In the genomic region with DNA sequence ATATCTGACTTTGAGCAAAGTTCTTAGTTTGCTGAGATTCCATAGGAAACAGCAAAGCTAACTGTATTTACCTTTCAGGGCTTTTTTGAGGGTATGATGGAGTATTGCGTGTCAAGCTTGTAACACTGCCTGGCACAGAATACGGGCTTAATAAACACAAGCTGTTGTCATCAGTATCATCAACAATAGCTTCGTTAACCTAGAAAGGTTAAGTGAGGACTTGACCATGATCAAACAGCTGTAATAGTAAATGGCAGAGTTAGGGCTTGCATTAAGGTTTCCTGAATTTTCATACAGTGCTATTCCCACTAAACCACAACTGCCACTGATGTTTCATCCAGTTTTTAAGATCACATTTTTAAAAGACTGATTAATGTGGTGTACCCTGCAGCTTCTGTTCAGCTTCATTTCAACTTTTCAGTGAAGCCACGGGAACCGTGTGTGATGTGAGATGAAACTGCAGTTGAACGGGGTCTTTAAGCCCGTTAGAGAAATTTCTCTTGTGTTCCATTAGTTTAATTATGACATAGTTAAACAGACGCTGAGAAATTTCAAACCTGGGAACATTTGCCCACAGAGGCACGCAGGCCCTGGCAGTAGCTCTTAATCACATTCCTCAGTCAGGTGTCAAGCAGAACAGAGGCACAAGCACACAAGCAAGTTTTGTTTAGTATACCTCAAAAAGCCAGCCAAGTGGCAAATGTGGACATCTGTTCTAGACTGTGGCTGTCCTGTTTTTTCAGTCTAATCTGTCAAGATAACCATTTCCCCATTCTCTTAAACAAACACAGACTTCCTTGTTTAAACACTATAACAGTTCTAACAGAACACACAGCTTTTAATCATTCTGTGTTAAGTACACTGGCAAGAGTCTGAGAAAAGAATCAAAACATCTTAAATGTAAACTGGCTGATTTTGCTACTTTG, we compare ENCODE assay signal across 1 cellular context.
TF ChIP-seq lines count a peak whose summit lies in the region.

No MANE protein-coding gene starts in this region.

TF ChIP-seq in HepG2, 621 proteins besides CTCF, POLR2A, EP300 and RAD21 (continued from another document and continues in another):
- TF ChIP-seq, protein P1, sequence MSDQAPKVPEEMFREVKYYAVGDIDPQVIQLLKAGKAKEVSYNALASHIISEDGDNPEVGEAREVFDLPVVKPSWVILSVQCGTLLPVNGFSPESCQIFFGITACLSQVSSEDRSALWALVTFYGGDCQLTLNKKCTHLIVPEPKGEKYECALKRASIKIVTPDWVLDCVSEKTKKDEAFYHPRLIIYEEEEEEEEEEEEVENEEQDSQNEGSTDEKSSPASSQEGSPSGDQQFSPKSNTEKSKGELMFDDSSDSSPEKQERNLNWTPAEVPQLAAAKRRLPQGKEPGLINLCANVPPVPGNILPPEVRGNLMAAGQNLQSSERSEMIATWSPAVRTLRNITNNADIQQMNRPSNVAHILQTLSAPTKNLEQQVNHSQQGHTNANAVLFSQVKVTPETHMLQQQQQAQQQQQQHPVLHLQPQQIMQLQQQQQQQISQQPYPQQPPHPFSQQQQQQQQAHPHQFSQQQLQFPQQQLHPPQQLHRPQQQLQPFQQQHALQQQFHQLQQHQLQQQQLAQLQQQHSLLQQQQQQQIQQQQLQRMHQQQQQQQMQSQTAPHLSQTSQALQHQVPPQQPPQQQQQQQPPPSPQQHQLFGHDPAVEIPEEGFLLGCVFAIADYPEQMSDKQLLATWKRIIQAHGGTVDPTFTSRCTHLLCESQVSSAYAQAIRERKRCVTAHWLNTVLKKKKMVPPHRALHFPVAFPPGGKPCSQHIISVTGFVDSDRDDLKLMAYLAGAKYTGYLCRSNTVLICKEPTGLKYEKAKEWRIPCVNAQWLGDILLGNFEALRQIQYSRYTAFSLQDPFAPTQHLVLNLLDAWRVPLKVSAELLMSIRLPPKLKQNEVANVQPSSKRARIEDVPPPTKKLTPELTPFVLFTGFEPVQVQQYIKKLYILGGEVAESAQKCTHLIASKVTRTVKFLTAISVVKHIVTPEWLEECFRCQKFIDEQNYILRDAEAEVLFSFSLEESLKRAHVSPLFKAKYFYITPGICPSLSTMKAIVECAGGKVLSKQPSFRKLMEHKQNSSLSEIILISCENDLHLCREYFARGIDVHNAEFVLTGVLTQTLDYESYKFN (CRISPR knock-in tag; conservative IDR thresholded peaks at IDR 0.05), result peak; percentile 86
- TF ChIP-seq PHF5A (CRISPR knock-in tag; IDR thresholded peaks at IDR 0.05; ENCODE audit: low read depth, unreplicated experiment) (no peak), TBX2 (CRISPR knock-in tag; IDR thresholded peaks at IDR 0.05; ENCODE audit: borderline replicate concordance) (peak; percentile 97), MZF1 (CRISPR knock-in tag; IDR thresholded peaks at IDR 0.05; ENCODE audit: borderline replicate concordance) (no peak), HNF4A (CRISPR knock-in tag; IDR thresholded peaks at IDR 0.05) (peak; percentile 79), ZNF616 (CRISPR knock-in tag; IDR thresholded peaks at IDR 0.05; ENCODE audit: low read depth) (no peak), ZNF382 (CRISPR knock-in tag; IDR thresholded peaks at IDR 0.05; ENCODE audit: borderline replicate concordance) (no peak), SMC3 (IDR thresholded peaks at IDR 0.05; ENCODE audit: low read length) (peak; percentile 19; the same call in 1 of the 2 replicates), ZNF33B (CRISPR knock-in tag; IDR thresholded peaks at IDR 0.05) (no peak), ZNF629 (CRISPR knock-in tag; conservative IDR thresholded peaks at IDR 0.05) (0 out of 2 replicates have a peak, but pooled peaks have one; percentile 37), BHLHE40 (IDR thresholded peaks at IDR 0.05; ENCODE audit: low read length) (no peak), ZNF207 (IDR thresholded peaks at IDR 0.05; ENCODE audit: borderline replicate concordance) (no peak), TOE1 (CRISPR knock-in tag; IDR thresholded peaks at IDR 0.05) (no peak), ZNF83 (CRISPR knock-in tag; IDR thresholded peaks at IDR 0.05; ENCODE audit: borderline replicate concordance) (no peak), ZNF747 (CRISPR knock-in tag; IDR thresholded peaks at IDR 0.05; ENCODE audit: borderline replicate concordance) (no peak)
- TF ChIP-seq, protein P2, sequence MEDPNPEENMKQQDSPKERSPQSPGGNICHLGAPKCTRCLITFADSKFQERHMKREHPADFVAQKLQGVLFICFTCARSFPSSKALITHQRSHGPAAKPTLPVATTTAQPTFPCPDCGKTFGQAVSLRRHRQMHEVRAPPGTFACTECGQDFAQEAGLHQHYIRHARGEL (CRISPR knock-in tag; IDR thresholded peaks at IDR 0.05), result no peak
- TF ChIP-seq, protein P3, sequence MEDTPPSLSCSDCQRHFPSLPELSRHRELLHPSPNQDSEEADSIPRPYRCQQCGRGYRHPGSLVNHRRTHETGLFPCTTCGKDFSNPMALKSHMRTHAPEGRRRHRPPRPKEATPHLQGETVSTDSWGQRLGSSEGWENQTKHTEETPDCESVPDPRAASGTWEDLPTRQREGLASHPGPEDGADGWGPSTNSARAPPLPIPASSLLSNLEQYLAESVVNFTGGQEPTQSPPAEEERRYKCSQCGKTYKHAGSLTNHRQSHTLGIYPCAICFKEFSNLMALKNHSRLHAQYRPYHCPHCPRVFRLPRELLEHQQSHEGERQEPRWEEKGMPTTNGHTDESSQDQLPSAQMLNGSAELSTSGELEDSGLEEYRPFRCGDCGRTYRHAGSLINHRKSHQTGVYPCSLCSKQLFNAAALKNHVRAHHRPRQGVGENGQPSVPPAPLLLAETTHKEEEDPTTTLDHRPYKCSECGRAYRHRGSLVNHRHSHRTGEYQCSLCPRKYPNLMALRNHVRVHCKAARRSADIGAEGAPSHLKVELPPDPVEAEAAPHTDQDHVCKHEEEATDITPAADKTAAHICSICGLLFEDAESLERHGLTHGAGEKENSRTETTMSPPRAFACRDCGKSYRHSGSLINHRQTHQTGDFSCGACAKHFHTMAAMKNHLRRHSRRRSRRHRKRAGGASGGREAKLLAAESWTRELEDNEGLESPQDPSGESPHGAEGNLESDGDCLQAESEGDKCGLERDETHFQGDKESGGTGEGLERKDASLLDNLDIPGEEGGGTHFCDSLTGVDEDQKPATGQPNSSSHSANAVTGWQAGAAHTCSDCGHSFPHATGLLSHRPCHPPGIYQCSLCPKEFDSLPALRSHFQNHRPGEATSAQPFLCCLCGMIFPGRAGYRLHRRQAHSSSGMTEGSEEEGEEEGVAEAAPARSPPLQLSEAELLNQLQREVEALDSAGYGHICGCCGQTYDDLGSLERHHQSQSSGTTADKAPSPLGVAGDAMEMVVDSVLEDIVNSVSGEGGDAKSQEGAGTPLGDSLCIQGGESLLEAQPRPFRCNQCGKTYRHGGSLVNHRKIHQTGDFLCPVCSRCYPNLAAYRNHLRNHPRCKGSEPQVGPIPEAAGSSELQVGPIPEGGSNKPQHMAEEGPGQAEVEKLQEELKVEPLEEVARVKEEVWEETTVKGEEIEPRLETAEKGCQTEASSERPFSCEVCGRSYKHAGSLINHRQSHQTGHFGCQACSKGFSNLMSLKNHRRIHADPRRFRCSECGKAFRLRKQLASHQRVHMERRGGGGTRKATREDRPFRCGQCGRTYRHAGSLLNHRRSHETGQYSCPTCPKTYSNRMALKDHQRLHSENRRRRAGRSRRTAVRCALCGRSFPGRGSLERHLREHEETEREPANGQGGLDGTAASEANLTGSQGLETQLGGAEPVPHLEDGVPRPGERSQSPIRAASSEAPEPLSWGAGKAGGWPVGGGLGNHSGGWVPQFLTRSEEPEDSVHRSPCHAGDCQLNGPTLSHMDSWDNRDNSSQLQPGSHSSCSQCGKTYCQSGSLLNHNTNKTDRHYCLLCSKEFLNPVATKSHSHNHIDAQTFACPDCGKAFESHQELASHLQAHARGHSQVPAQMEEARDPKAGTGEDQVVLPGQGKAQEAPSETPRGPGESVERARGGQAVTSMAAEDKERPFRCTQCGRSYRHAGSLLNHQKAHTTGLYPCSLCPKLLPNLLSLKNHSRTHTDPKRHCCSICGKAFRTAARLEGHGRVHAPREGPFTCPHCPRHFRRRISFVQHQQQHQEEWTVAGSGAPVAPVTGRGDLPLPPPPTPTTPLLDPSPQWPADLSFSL (CRISPR knock-in tag; IDR thresholded peaks at IDR 0.05), result peak; percentile 78; the same call in 1 of the 2 replicates
- TF ChIP-seq, protein P4, sequence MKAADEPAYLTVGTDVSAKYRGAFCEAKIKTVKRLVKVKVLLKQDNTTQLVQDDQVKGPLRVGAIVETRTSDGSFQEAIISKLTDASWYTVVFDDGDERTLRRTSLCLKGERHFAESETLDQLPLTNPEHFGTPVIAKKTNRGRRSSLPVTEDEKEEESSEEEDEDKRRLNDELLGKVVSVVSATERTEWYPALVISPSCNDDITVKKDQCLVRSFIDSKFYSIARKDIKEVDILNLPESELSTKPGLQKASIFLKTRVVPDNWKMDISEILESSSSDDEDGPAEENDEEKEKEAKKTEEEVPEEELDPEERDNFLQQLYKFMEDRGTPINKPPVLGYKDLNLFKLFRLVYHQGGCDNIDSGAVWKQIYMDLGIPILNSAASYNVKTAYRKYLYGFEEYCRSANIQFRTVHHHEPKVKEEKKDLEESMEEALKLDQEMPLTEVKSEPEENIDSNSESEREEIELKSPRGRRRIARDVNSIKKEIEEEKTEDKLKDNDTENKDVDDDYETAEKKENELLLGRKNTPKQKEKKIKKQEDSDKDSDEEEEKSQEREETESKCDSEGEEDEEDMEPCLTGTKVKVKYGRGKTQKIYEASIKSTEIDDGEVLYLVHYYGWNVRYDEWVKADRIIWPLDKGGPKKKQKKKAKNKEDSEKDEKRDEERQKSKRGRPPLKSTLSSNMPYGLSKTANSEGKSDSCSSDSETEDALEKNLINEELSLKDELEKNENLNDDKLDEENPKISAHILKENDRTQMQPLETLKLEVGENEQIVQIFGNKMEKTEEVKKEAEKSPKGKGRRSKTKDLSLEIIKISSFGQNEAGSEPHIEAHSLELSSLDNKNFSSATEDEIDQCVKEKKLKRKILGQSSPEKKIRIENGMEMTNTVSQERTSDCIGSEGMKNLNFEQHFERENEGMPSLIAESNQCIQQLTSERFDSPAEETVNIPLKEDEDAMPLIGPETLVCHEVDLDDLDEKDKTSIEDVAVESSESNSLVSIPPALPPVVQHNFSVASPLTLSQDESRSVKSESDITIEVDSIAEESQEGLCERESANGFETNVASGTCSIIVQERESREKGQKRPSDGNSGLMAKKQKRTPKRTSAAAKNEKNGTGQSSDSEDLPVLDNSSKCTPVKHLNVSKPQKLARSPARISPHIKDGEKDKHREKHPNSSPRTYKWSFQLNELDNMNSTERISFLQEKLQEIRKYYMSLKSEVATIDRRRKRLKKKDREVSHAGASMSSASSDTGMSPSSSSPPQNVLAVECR (CRISPR knock-in tag; IDR thresholded peaks at IDR 0.05; ENCODE audit: borderline replicate concordance), result peak; percentile 34; the same call in 1 of the 2 replicates
- TF ChIP-seq, protein P5, sequence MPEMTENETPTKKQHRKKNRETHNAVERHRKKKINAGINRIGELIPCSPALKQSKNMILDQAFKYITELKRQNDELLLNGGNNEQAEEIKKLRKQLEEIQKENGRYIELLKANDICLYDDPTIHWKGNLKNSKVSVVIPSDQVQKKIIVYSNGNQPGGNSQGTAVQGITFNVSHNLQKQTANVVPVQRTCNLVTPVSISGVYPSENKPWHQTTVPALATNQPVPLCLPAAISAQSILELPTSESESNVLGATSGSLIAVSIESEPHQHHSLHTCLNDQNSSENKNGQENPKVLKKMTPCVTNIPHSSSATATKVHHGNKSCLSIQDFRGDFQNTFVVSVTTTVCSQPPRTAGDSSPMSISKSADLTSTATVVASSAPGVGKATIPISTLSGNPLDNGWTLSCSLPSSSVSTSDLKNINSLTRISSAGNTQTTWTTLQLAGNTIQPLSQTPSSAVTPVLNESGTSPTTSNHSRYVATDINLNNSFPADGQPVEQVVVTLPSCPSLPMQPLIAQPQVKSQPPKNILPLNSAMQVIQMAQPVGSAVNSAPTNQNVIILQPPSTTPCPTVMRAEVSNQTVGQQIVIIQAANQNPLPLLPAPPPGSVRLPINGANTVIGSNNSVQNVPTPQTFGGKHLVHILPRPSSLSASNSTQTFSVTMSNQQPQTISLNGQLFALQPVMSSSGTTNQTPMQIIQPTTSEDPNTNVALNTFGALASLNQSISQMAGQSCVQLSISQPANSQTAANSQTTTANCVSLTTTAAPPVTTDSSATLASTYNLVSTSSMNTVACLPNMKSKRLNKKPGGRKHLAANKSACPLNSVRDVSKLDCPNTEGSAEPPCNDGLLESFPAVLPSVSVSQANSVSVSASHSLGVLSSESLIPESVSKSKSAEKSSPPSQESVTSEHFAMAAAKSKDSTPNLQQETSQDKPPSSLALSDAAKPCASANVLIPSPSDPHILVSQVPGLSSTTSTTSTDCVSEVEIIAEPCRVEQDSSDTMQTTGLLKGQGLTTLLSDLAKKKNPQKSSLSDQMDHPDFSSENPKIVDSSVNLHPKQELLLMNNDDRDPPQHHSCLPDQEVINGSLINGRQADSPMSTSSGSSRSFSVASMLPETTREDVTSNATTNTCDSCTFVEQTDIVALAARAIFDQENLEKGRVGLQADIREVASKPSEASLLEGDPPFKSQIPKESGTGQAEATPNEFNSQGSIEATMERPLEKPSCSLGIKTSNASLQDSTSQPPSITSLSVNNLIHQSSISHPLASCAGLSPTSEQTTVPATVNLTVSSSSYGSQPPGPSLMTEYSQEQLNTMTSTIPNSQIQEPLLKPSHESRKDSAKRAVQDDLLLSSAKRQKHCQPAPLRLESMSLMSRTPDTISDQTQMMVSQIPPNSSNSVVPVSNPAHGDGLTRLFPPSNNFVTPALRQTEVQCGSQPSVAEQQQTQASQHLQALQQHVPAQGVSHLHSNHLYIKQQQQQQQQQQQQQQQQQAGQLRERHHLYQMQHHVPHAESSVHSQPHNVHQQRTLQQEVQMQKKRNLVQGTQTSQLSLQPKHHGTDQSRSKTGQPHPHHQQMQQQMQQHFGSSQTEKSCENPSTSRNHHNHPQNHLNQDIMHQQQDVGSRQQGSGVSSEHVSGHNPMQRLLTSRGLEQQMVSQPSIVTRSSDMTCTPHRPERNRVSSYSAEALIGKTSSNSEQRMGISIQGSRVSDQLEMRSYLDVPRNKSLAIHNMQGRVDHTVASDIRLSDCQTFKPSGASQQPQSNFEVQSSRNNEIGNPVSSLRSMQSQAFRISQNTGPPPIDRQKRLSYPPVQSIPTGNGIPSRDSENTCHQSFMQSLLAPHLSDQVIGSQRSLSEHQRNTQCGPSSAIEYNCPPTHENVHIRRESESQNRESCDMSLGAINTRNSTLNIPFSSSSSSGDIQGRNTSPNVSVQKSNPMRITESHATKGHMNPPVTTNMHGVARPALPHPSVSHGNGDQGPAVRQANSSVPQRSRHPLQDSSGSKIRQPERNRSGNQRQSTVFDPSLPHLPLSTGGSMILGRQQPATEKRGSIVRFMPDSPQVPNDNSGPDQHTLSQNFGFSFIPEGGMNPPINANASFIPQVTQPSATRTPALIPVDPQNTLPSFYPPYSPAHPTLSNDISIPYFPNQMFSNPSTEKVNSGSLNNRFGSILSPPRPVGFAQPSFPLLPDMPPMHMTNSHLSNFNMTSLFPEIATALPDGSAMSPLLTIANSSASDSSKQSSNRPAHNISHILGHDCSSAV (CRISPR knock-in tag; IDR thresholded peaks at IDR 0.05; ENCODE audit: borderline replicate concordance), result no peak
